Comparison of ENCODE assay signal across 24 cellular contexts in the genomic region with DNA sequence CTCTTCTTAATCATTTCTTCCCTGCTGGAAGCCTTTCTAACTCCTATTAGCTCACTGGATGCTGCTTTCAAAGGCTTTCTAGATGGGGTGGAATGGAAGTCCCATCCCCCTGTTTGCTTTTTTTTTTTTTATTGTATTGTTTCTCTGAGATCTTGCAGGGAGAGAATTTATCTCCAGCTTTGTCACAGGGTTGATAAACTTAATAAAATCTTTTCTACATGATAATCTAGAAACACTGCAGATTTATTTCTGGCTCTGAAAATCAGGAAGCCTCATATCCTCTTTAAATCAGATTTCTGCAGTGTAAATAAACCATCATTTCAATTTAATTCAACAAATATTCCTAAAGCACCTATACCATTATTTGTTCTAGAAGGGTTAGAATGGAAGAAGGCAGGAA. TPM values are rescaled to one million over a fixed set of nuclear protein-coding genes. Genes with fewer than 3 reads are reported as not detected.
A peak's percentile ranks its signal among the peaks of the same experiment; 100 is the strongest.
DNase-seq lines count a peak whose midpoint lies in the region; ATAC-seq and TF ChIP-seq lines count a peak whose summit lies in the region.
"Had no signal": no experiment of that assay in that cellular context is flagged by ENCODE, and none has a peak within 500 bp of the region (broad histone marks: within the 10 kb centered on the region; RNA-seq: fewer than 3 reads in every experiment).

No MANE protein-coding gene starts in this region.

- H2AFZ ChIP-seq in GM23338 (peak overlapping the region; percentile 52; the same call in 1 of the 2 replicates), neural progenitor cell (replicated peaks) (no peak overlapping the region)

- H3K36me3 ChIP-seq in GM23338 (ENCODE audit: insufficient read depth) (no peaks in the 10 kb centered on the region), mesendoderm (ENCODE audit: control insufficient read depth, insufficient read depth, low read length) (no peaks in the 10 kb centered on the region), neural progenitor cell (no peaks in the 10 kb centered on the region)
- H3K36me3 ChIP-seq: BE2C, BLaER1 had no signal

- H3K9ac ChIP-seq in mesendoderm (ENCODE audit: low read length) (no peak overlapping the region), neural progenitor cell (no peak overlapping the region)
- H3K9ac ChIP-seq: BLaER1 had no signal

- H3K4me1 ChIP-seq in GM23338 (ENCODE audit: insufficient read depth) (peaks cover 11% of the 10 kb centered on the region), mesendoderm (ENCODE audit: control insufficient read depth, low read depth, low read length) (no peaks in the 10 kb centered on the region), neural progenitor cell (peaks cover 26% of the 10 kb centered on the region)
- H3K4me1 ChIP-seq: A549, BLaER1 had no signal

- no peak overlapping the region for H3K23ac ChIP-seq in mesendoderm (ENCODE audit: low read length)

- ATAC-seq in GM23338 (no peak), SK-N-SH treated with all-trans-retinoic acid at 6 μM for 48 hours (no peak), GM21723 (IDR thresholded peaks at IDR 0.05; ENCODE audit: unreplicated experiment) (no peak), GM21825 (IDR thresholded peaks at IDR 0.05; ENCODE audit: unreplicated experiment) (no peak)
- ATAC-seq: A549, GM12878 had no signal

- H3K4me1 Mint-ChIP-seq in GM23338 = peaks cover 19% of the 10 kb centered on the region
- H3K4me1 Mint-ChIP-seq in neural progenitor cell = peaks cover 20% of the 10 kb centered on the region
- H3K4me1 Mint-ChIP-seq: CD14-positive monocyte; CD8-positive, alpha-beta memory T cell had no signal

- H3K36me3 Mint-ChIP-seq in GM23338 (ENCODE audit: low read depth) (no peaks in the 10 kb centered on the region), neural progenitor cell (no peaks in the 10 kb centered on the region)
- H3K36me3 Mint-ChIP-seq: CD14-positive monocyte; CD4-positive, alpha-beta memory T cell; CD4-positive, CD25-positive, alpha-beta regulatory T cell; CD8-positive, alpha-beta memory T cell had no signal

- no peak overlapping the region for H3K27ac Mint-ChIP-seq in GM23338
- no peak overlapping the region for H3K27ac Mint-ChIP-seq in neural progenitor cell
- H3K27ac Mint-ChIP-seq: CD14-positive monocyte; CD4-positive, alpha-beta memory T cell; CD4-positive, CD25-positive, alpha-beta regulatory T cell; CD8-positive, alpha-beta memory T cell had no signal

- H2BK15ac ChIP-seq in mesendoderm (replicated peaks; ENCODE audit: low read depth) = no peak overlapping the region

- no peaks in the 10 kb centered on the region for H3F3A ChIP-seq in GM23338 (replicated peaks; ENCODE audit: low read depth)
- no peaks in the 10 kb centered on the region for H3F3A ChIP-seq in neural progenitor cell (ENCODE audit: low read depth)

- H3K9me2 ChIP-seq in GM23338 (ENCODE audit: insufficient read depth) = no peaks in the 10 kb centered on the region

- H3K9me3 Mint-ChIP-seq in GM23338 (no peaks in the 10 kb centered on the region), neural progenitor cell (no peaks in the 10 kb centered on the region)
- H3K9me3 Mint-ChIP-seq: CD4-positive, CD25-positive, alpha-beta regulatory T cell; CD8-positive, alpha-beta memory T cell had no signal

- no peaks in the 10 kb centered on the region for H3K27me3 ChIP-seq in GM23338 (ENCODE audit: insufficient read depth)
- H3K27me3 ChIP-seq in mesendoderm (ENCODE audit: insufficient read depth, low read length, poor library complexity) = no peaks in the 10 kb centered on the region
- no peaks in the 10 kb centered on the region for H3K27me3 ChIP-seq in neural progenitor cell
- H3K27me3 ChIP-seq: BE2C, BLaER1 had no signal

- H3K79me2 ChIP-seq in GM23338 (replicated peaks; ENCODE audit: insufficient read depth) (no peaks in the 10 kb centered on the region), mesendoderm (ENCODE audit: control insufficient read depth, insufficient read depth, low read length) (no peaks in the 10 kb centered on the region), neural progenitor cell (ENCODE audit: low read depth) (no peaks in the 10 kb centered on the region)

- H3K79me1 ChIP-seq in mesendoderm (ENCODE audit: low read length) = no peaks in the 10 kb centered on the region

- no peak overlapping the region for H2AK5ac ChIP-seq in mesendoderm (ENCODE audit: low read length)

- H2BK5ac ChIP-seq in mesendoderm (ENCODE audit: low read length) = no peak overlapping the region

- H3K4me3 Mint-ChIP-seq in GM23338 = no peak overlapping the region
- no peak overlapping the region for H3K4me3 Mint-ChIP-seq in neural progenitor cell
- H3K4me3 Mint-ChIP-seq: CD14-positive monocyte; CD4-positive, alpha-beta memory T cell; CD4-positive, CD25-positive, alpha-beta regulatory T cell; CD8-positive, alpha-beta memory T cell had no signal

- no peak overlapping the region for H4K8ac ChIP-seq in mesendoderm (ENCODE audit: low read depth, low read length)

- H3K27ac ChIP-seq in GM23338 (ENCODE audit: low read depth) (no peak overlapping the region), mesendoderm (ENCODE audit: low read depth, low read length) (peak overlapping the region; percentile 54), neural progenitor cell (no peak overlapping the region)
- H3K27ac ChIP-seq: 22Rv1, A549, BLaER1 had no signal

- DNase-seq in GM23338 (ENCODE audit: low spot score) = no peak
- DNase-seq in mesendoderm = peak; percentile 23
- peak; percentile 30 for DNase-seq in neural progenitor cell (ENCODE audit: low spot score)
- DNase-seq in SKM-1 (lab: John Stamatoyannopoulos, UW; ENCODE audit: unreplicated experiment) = no peak
- DNase-seq: C1 segment of cervical spinal cord; CD4-positive, alpha-beta memory T cell; CD4-positive, CD25-positive, alpha-beta regulatory T cell; CD8-positive, alpha-beta memory T cell; COR-L47; DMS153; DMS53; DMS79; DND-41; EL; GDM1 had no signal

- no peak overlapping the region for H3K56ac ChIP-seq in mesendoderm (ENCODE audit: low read length)

- no peak overlapping the region for H2BK120ac ChIP-seq in mesendoderm (ENCODE audit: low read depth, low read length)

- H3K4ac ChIP-seq in mesendoderm (ENCODE audit: low read depth, low read length) = no peak overlapping the region

- no peak overlapping the region for H3K18ac ChIP-seq in mesendoderm (ENCODE audit: low read length)

- H4K20me1 ChIP-seq in GM23338 (replicated peaks; ENCODE audit: insufficient read depth) (no peaks in the 10 kb centered on the region), neural progenitor cell (ENCODE audit: low read depth) (no peaks in the 10 kb centered on the region)
- H4K20me1 ChIP-seq: BLaER1 had no signal

- H3K4me2 ChIP-seq in GM23338 (no peak overlapping the region), mesendoderm (ENCODE audit: low read length) (no peak overlapping the region), neural progenitor cell (peak overlapping the region; percentile 19)
- H3K4me2 ChIP-seq: A549, BLaER1 had no signal

- no peaks in the 10 kb centered on the region for H3K9me3 ChIP-seq in neural progenitor cell (ENCODE audit: low read depth)
- H3K9me3 ChIP-seq: A549, BE2C, BLaER1 had no signal

- TF ChIP-seq CTCF in GM23338 (conservative IDR thresholded peaks at IDR 0.05; ENCODE audit: low read depth in 2 of 2) (no peak), neural progenitor cell (IDR thresholded peaks at IDR 0.05) (no peak)

- H3K27me3 Mint-ChIP-seq in GM23338 (ENCODE audit: insufficient read depth, low read depth, poor library complexity) (no peaks in the 10 kb centered on the region), neural progenitor cell (ENCODE audit: insufficient read depth, low read depth) (peaks cover 12% of the 10 kb centered on the region)

- no peak overlapping the region for H4K5ac ChIP-seq in mesendoderm (ENCODE audit: low read length)

- H3K4me3 ChIP-seq in GM23338 = no peak overlapping the region
- H3K4me3 ChIP-seq in mesendoderm (ENCODE audit: low read length) = no peak overlapping the region
- H3K4me3 ChIP-seq in neural progenitor cell = no peak overlapping the region
- H3K4me3 ChIP-seq: A549, BLaER1, GM12878 had no signal

TF ChIP-seq in GM23338, 12 proteins besides CTCF, POLR2A, EP300 and RAD21 (continues in another document):
- TF ChIP-seq CREB1 (CRISPR knock-in tag; IDR thresholded peaks at IDR 0.05; ENCODE audit: low read depth) (no peak), JUNB (IDR thresholded peaks at IDR 0.05; ENCODE audit: unreplicated experiment) (no peak)
- TF ChIP-seq, protein P1, sequence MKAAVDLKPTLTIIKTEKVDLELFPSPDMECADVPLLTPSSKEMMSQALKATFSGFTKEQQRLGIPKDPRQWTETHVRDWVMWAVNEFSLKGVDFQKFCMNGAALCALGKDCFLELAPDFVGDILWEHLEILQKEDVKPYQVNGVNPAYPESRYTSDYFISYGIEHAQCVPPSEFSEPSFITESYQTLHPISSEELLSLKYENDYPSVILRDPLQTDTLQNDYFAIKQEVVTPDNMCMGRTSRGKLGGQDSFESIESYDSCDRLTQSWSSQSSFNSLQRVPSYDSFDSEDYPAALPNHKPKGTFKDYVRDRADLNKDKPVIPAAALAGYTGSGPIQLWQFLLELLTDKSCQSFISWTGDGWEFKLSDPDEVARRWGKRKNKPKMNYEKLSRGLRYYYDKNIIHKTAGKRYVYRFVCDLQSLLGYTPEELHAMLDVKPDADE (IDR thresholded peaks at IDR 0.05) = no peak

TF ChIP-seq in SK-N-SH treated with all-trans-retinoic acid at 6 μM for 48 hours, 23 proteins besides CTCF, POLR2A, EP300 and RAD21:
- TF ChIP-seq TCF4 (CRISPR knock-in tag; IDR thresholded peaks at IDR 0.05; ENCODE audit: borderline replicate concordance) = peak; percentile 65; the same call in 1 of the 2 replicates
- TF ChIP-seq, protein P2, sequence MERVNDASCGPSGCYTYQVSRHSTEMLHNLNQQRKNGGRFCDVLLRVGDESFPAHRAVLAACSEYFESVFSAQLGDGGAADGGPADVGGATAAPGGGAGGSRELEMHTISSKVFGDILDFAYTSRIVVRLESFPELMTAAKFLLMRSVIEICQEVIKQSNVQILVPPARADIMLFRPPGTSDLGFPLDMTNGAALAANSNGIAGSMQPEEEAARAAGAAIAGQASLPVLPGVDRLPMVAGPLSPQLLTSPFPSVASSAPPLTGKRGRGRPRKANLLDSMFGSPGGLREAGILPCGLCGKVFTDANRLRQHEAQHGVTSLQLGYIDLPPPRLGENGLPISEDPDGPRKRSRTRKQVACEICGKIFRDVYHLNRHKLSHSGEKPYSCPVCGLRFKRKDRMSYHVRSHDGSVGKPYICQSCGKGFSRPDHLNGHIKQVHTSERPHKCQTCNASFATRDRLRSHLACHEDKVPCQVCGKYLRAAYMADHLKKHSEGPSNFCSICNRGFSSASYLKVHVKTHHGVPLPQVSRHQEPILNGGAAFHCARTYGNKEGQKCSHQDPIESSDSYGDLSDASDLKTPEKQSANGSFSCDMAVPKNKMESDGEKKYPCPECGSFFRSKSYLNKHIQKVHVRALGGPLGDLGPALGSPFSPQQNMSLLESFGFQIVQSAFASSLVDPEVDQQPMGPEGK (CRISPR knock-in tag; IDR thresholded peaks at IDR 0.05; ENCODE audit: borderline replicate concordance) = no peak

RNA-seq across cellular contexts. Expression of a gene that starts 37.2 kb away (rescaled TPM):
- 127 and 131 TPM in 2 replicates for total RNA-seq in GM23338 (2014; rRNA removed; shearing (Covaris generic))
- polyA plus RNA-seq in GM23338 (2016; fragmentation: Nextera tagmentation; extraction: Ambion mirVana) = 84.5 and 107 TPM in 2 replicates
- polyA plus RNA-seq in mesendoderm (2013, experiment 1 of 2) = 126 TPM
- polyA plus RNA-seq in mesendoderm (2013, experiment 2 of 2) = 129 TPM
- total RNA-seq in neural progenitor cell (ENCODE audit: low replicate concordance) = 95.4 and 142 TPM in 2 replicates

Comparison
In these comparisons a context has a peak if more than half of its experiments do, and no peak if none do; other contexts are left out.
1. DNase-seq: peak in mesendoderm (single experiment) and neural progenitor cell (single experiment); none in GM23338 (single experiment) and SKM-1 (single experiment).